10 cellular contexts compared by ENCODE assay signal in genomic region chr2:101463885-101464653, GRCh38. TPM values are rescaled to one million over a fixed set of nuclear protein-coding genes. Genes with fewer than 3 reads are reported as not detected.
DNase-seq lines count a peak whose midpoint lies in the region; ATAC-seq lines count a peak whose summit lies in the region.
"Had no signal": no experiment of that assay in that cellular context is flagged by ENCODE, and none has a peak within 500 bp of the region (broad histone marks: within the 10 kb centered on the region; RNA-seq: fewer than 3 reads in every experiment).

No MANE protein-coding gene starts in this region.

- H3K27me3 Mint-ChIP-seq in effector memory CD8-positive, alpha-beta T cell, result peaks cover 14 to 40% of the 10 kb centered on the region in 2 donors
- peaks cover 14% of the 10 kb centered on the region for H3K27me3 Mint-ChIP-seq in activated CD8-positive, alpha-beta memory T cell treated with anti-CD3 and anti-CD28 coated beads, Interleukin-2, amount 10 ng/mL, durations not matched to agents 7 days and 5 days

- H3K27me3 ChIP-seq in GM23248 (replicated peaks; ENCODE audit: insufficient read depth), result no peaks in the 10 kb centered on the region

- H3K4me3 ChIP-seq in GM23248 (peak overlapping the region; percentile 15; the same call in 1 of the 2 replicates), skin epidermis (no peak overlapping the region)

- H3K9me3 Mint-ChIP-seq in effector memory CD8-positive, alpha-beta T cell, result no peaks in the 10 kb centered on the region
- no peaks in the 10 kb centered on the region for H3K9me3 Mint-ChIP-seq in activated CD8-positive, alpha-beta memory T cell treated with anti-CD3 and anti-CD28 coated beads, Interleukin-2, amount 10 ng/mL, durations not matched to agents 7 days and 5 days (ENCODE audit: low read depth)
- H3K9me3 Mint-ChIP-seq: activated B cell treated with CpG ODN at 0.5 μM for 24 hours had no signal

- H2AFZ ChIP-seq in GM23248, result 0 out of 2 replicates have a peak overlapping the region, but pooled peaks have one; percentile 0

- in situ Hi-C loops in GM23248 (cut with MboI), result no loop called here

- H3K27ac ChIP-seq in GM23248 (peak overlapping the region; percentile 80), skin epidermis (peak overlapping the region in 14 of 21 experiments; percentile 5 to 81 (median 55))

- peak overlapping the region; percentile 55 for H3K9ac ChIP-seq in GM23248

- no peaks in the 10 kb centered on the region for H3K36me3 Mint-ChIP-seq in effector memory CD8-positive, alpha-beta T cell (ENCODE audit: insufficient read depth)
- H3K36me3 Mint-ChIP-seq in activated CD8-positive, alpha-beta memory T cell treated with anti-CD3 and anti-CD28 coated beads, Interleukin-2, amount 10 ng/mL, durations not matched to agents 7 days and 5 days, result peaks cover 2% of the 10 kb centered on the region

- H4K20me1 ChIP-seq in GM23248 (ENCODE audit: insufficient read depth), result no peaks in the 10 kb centered on the region

- H3K9me3 ChIP-seq in GM23248 (ENCODE audit: low read depth), result no peaks in the 10 kb centered on the region

- peaks cover 74% of the 10 kb centered on the region for H3F3A ChIP-seq in GM23248 (ENCODE audit: insufficient read depth)

- DNase-seq in GM23248, result peak; percentile 93
- peak; percentile 97 for DNase-seq in RPMI7951 (ENCODE audit: low read depth)
- peak; percentile 80 for DNase-seq in fibroblast of the conjunctiva (ENCODE audit: low read depth)
- DNase-seq in cerebellar nuclear complex (lab: John Stamatoyannopoulos, UW), result no peak
- no peak for DNase-seq in effector memory CD8-positive, alpha-beta T cell
- no peak for DNase-seq in activated CD8-positive, alpha-beta memory T cell treated with anti-CD3 and anti-CD28 coated beads, Interleukin-2, amount 10 ng/mL, durations not matched to agents 7 days and 5 days
- DNase-seq: activated B cell treated with CpG ODN at 0.5 μM for 24 hours, NCI-H524 treated with DMSO at 0.1 percent for 48 hours had no signal

- H3K4me1 Mint-ChIP-seq in effector memory CD8-positive, alpha-beta T cell (ENCODE audit: low read depth in 2 of 2), result no peaks in the 10 kb centered on the region
- peaks cover 6% of the 10 kb centered on the region for H3K4me1 Mint-ChIP-seq in activated CD8-positive, alpha-beta memory T cell treated with anti-CD3 and anti-CD28 coated beads, Interleukin-2, amount 10 ng/mL, durations not matched to agents 7 days and 5 days

- H3K4me2 ChIP-seq in GM23248 (ENCODE audit: unreplicated experiment), result peak overlapping the region; percentile 70

- H3K36me3 ChIP-seq in GM23248 (ENCODE audit: low read depth), result peaks cover 34% of the 10 kb centered on the region

- peaks cover 37% of the 10 kb centered on the region for H3K4me1 ChIP-seq in GM23248 (ENCODE audit: insufficient read depth)

- no peak overlapping the region for H3K27ac Mint-ChIP-seq in effector memory CD8-positive, alpha-beta T cell
- H3K27ac Mint-ChIP-seq in activated CD8-positive, alpha-beta memory T cell treated with anti-CD3 and anti-CD28 coated beads, Interleukin-2, amount 10 ng/mL, durations not matched to agents 7 days and 5 days, result no peak overlapping the region
- H3K27ac Mint-ChIP-seq: activated B cell treated with CpG ODN at 0.5 μM for 24 hours, progenitor cell of endocrine pancreas had no signal

- H3K4me3 Mint-ChIP-seq in effector memory CD8-positive, alpha-beta T cell, result no peak overlapping the region
- H3K4me3 Mint-ChIP-seq in activated CD8-positive, alpha-beta memory T cell treated with anti-CD3 and anti-CD28 coated beads, Interleukin-2, amount 10 ng/mL, durations not matched to agents 7 days and 5 days, result no peak overlapping the region
- H3K4me3 Mint-ChIP-seq: activated B cell treated with CpG ODN at 0.5 μM for 24 hours had no signal

- no peak for ATAC-seq in effector memory CD8-positive, alpha-beta T cell (replicated peaks)
- no peak for ATAC-seq in activated CD8-positive, alpha-beta memory T cell treated with anti-CD3 and anti-CD28 coated beads, Interleukin-2, amount 10 ng/mL, durations not matched to agents 7 days and 5 days

- H3K9me2 ChIP-seq in GM23248 (ENCODE audit: insufficient read depth), result no peaks in the 10 kb centered on the region

- H3K79me2 ChIP-seq in GM23248 (ENCODE audit: insufficient read depth), result peaks cover 74% of the 10 kb centered on the region

- CTCF ChIA-PET in activated CD8-positive, alpha-beta memory T cell treated with anti-CD3 and anti-CD28 coated beads, Interleukin-2, amount 10 ng/mL, durations not matched to agents 7 days and 5 days (lab: Charles Lee), result no interaction called here

- 9 to 11% methylated on average over 11 of the region's 11 CpGs for WGBS in GM23248 (ENCODE audit: low coverage in 1 of 2, low lambda C conversion rate in 2 of 2, missing lambda C conversion rate in 2 of 2), 2 experiments

RNA-seq across cellular contexts. Expression of gene RFX8, which starts 10.8 kb away (rescaled TPM):
- total RNA-seq in GM23248 (2014; rRNA removed; shearing (Covaris generic)), result 5.1 and 6.4 TPM in 2 replicates
- 4.4 and 5.9 TPM in 2 replicates for polyA plus RNA-seq in GM23248 (2016; fragmentation: Nextera tagmentation; extraction: Ambion mirVana)
- 9.3 and 10.8 TPM in 2 replicates for total RNA-seq in RPMI7951 (2014; rRNA removed; shearing (Covaris generic))
- 1 to 10 TPM; 1.0 to 2.3 TPM for total RNA-seq in activated CD8-positive, alpha-beta memory T cell treated with anti-CD3 and anti-CD28 coated beads, Interleukin-2, amount 10 ng/mL, durations not matched to agents 7 days and 5 days
- total RNA-seq: activated B cell treated with CpG ODN at 0.5 μM for 24 hours, progenitor cell of endocrine pancreas had no signal

Comparison
In these comparisons a context has a peak if more than half of its experiments do, and no peak if none do; other contexts are left out.
1. DNase-seq: peak in GM23248 (single experiment), RPMI7951 (single experiment) and fibroblast of the conjunctiva (single experiment); none in cerebellar nuclear complex (0 of 2), effector memory CD8-positive, alpha-beta T cell (0 of 3) and activated CD8-positive, alpha-beta memory T cell treated with anti-CD3 and anti-CD28 coated beads, Interleukin-2, amount 10 ng/mL, durations not matched to agents 7 days and 5 days (single experiment).